36 cellular contexts compared by ENCODE assay signal in genomic region chr15:51181905-51182304, GRCh38.
"Had no signal": no experiment of that assay in that cellular context is flagged by ENCODE, and none has a peak within 500 bp of the region (broad histone marks: within the 10 kb centered on the region; RNA-seq: fewer than 3 reads in every experiment).

No MANE protein-coding gene starts in this region.

- H3K4me3 ChIP-seq: Peyer's patch, SJCRH30, SK-N-MC had no signal

- H3K27me3 ChIP-seq: Peyer's patch, SJCRH30 had no signal

- H3K9me3 Mint-ChIP-seq: activated CD4-positive, alpha-beta memory T cell treated with anti-CD3 and anti-CD28 coated beads, Interleukin-2, amount 10 ng/mL, durations not matched to agents 7 days and 5 days; activated naive CD4-positive, alpha-beta T cell treated with anti-CD3 and anti-CD28 coated beads, Interleukin-2, amount 10 ng/mL, durations not matched to agents 7 days and 5 days; activated naive CD8-positive, alpha-beta T cell treated with anti-CD3 and anti-CD28 coated beads, Interleukin-2, amount 50 U/mL, for 24 hours; T-helper 1 cell treated with Interleukin-12 subunit alpha and Interleukin-12 subunit beta and Interleukin-4 antibody, amounts not matched to agents 30 μg/mL and 1 μg/mL, for 36 hours had no signal

- H3K27ac ChIP-seq: Peyer's patch, RWPE1, SJCRH30, SK-N-MC, WERI-Rb-1 had no signal

- H3K36me3 Mint-ChIP-seq: activated CD8-positive, alpha-beta memory T cell treated with anti-CD3 and anti-CD28 coated beads, Interleukin-2, amount 10 ng/mL, durations not matched to agents 7 days and 5 days; activated naive CD4-positive, alpha-beta T cell treated with anti-CD3 and anti-CD28 coated beads, Interleukin-2, amount 10 ng/mL, durations not matched to agents 7 days and 5 days; activated naive CD8-positive, alpha-beta T cell; brain had no signal

- ATAC-seq: activated CD8-positive, alpha-beta memory T cell treated with anti-CD3 and anti-CD28 coated beads, Interleukin-2, amount 10 ng/mL, durations not matched to agents 7 days and 5 days; activated naive CD8-positive, alpha-beta T cell treated with anti-CD3 and anti-CD28 coated beads, Interleukin-2, amount 50 U/mL, for 24 hours; PC-3 had no signal

- H3K27ac Mint-ChIP-seq: activated CD4-positive, alpha-beta memory T cell treated with anti-CD3 and anti-CD28 coated beads, Interleukin-2, amount 10 ng/mL, durations not matched to agents 7 days and 5 days; activated CD8-positive, alpha-beta memory T cell treated with anti-CD3 and anti-CD28 coated beads, Interleukin-2, amount 10 ng/mL, durations not matched to agents 7 days and 5 days; activated naive CD4-positive, alpha-beta T cell treated with anti-CD3 and anti-CD28 coated beads, Interleukin-2, amount 10 ng/mL, durations not matched to agents 7 days and 5 days; activated naive CD8-positive, alpha-beta T cell; activated naive CD8-positive, alpha-beta T cell treated with anti-CD3 and anti-CD28 coated beads, Interleukin-2, amount 50 U/mL, for 24 hours; brain; T-helper 1 cell treated with Interleukin-12 subunit alpha and Interleukin-12 subunit beta and Interleukin-4 antibody, amounts not matched to agents 30 μg/mL and 1 μg/mL, for 36 hours had no signal

- H3K27me3 Mint-ChIP-seq: brain had no signal

- H3K9me3 ChIP-seq: Peyer's patch, SJCRH30 had no signal

- DNase-seq: activated CD4-positive, alpha-beta memory T cell treated with anti-CD3 and anti-CD28 coated beads, Interleukin-2, amount 10 ng/mL, durations not matched to agents 7 days and 5 days; activated CD4-positive, alpha-beta T cell treated with anti-CD3 and anti-CD28 coated beads for 1 hour; activated CD4-positive, alpha-beta T cell treated with anti-CD3 and anti-CD28 coated beads for 48 hours; activated CD4-positive, CD25-positive, alpha-beta regulatory T cell; activated CD8-positive, alpha-beta memory T cell treated with anti-CD3 and anti-CD28 coated beads for 24 hours; activated CD8-positive, alpha-beta memory T cell treated with anti-CD3 and anti-CD28 coated beads, Interleukin-2, amount 10 ng/mL, durations not matched to agents 7 days and 5 days; activated CD8-positive, alpha-beta memory T cell treated with anti-CD3 and anti-CD28 coated beads, Interleukin-2, amount 50 U/mL, for 48 hours; activated effector memory CD4-positive, alpha-beta T cell treated with Interleukin-2 at 50 U/mL for 16 hours; activated naive CD4-positive, alpha-beta T cell treated with anti-CD3 and anti-CD28 coated beads, Interleukin-2, amount 10 ng/mL, durations not matched to agents 7 days and 5 days; activated naive CD8-positive, alpha-beta T cell treated with anti-CD3 and anti-CD28 coated beads, Interleukin-2, amount 50 U/mL, for 24 hours; activated T-cell treated with anti-CD3 and anti-CD28 coated beads, Interleukin-2, amount 50 U/mL, for 48 hours; central memory CD4-positive, alpha-beta T cell; Kasumi-1; KG1; MM.1S; NCI-H1092 treated with DMSO at 0.1 percent for 48 hours; NCI-H1417; NCI-H146; NCI-H187; NCI-H2029 treated with DMSO at 0.1 percent for 48 hours; NCI-H2107; NCI-H2171; NCI-H524; NCI-H748 treated with DMSO at 0.1 percent for 48 hours; NK-92 treated with Interleukin-12 subunit alpha and Interleukin-12 subunit beta, amount 100 ng/mL, for 24 hours; PC-3; Peyer's patch; SHP77; SJCRH30; T-helper 9 cell; WERI-Rb-1 had no signal

- H3K4me3 Mint-ChIP-seq: activated CD4-positive, alpha-beta memory T cell treated with anti-CD3 and anti-CD28 coated beads, Interleukin-2, amount 10 ng/mL, durations not matched to agents 7 days and 5 days; activated CD8-positive, alpha-beta memory T cell treated with anti-CD3 and anti-CD28 coated beads, Interleukin-2, amount 10 ng/mL, durations not matched to agents 7 days and 5 days; activated naive CD4-positive, alpha-beta T cell treated with anti-CD3 and anti-CD28 coated beads, Interleukin-2, amount 10 ng/mL, durations not matched to agents 7 days and 5 days; activated naive CD8-positive, alpha-beta T cell; activated naive CD8-positive, alpha-beta T cell treated with anti-CD3 and anti-CD28 coated beads, Interleukin-2, amount 50 U/mL, for 24 hours; brain; T-helper 1 cell treated with Interleukin-12 subunit alpha and Interleukin-12 subunit beta and Interleukin-4 antibody, amounts not matched to agents 30 μg/mL and 1 μg/mL, for 36 hours had no signal

- H3K36me3 ChIP-seq: Peyer's patch, SJCRH30, WERI-Rb-1 had no signal

- H3K4me1 ChIP-seq: Peyer's patch, SJCRH30 had no signal

- H3K4me1 Mint-ChIP-seq: activated CD4-positive, alpha-beta memory T cell treated with anti-CD3 and anti-CD28 coated beads, Interleukin-2, amount 10 ng/mL, durations not matched to agents 7 days and 5 days; activated CD8-positive, alpha-beta memory T cell treated with anti-CD3 and anti-CD28 coated beads, Interleukin-2, amount 10 ng/mL, durations not matched to agents 7 days and 5 days; activated naive CD4-positive, alpha-beta T cell treated with anti-CD3 and anti-CD28 coated beads, Interleukin-2, amount 10 ng/mL, durations not matched to agents 7 days and 5 days; activated naive CD8-positive, alpha-beta T cell treated with anti-CD3 and anti-CD28 coated beads, Interleukin-2, amount 50 U/mL, for 24 hours had no signal
